7 cellular contexts compared by ENCODE assay signal in the genomic region with DNA sequence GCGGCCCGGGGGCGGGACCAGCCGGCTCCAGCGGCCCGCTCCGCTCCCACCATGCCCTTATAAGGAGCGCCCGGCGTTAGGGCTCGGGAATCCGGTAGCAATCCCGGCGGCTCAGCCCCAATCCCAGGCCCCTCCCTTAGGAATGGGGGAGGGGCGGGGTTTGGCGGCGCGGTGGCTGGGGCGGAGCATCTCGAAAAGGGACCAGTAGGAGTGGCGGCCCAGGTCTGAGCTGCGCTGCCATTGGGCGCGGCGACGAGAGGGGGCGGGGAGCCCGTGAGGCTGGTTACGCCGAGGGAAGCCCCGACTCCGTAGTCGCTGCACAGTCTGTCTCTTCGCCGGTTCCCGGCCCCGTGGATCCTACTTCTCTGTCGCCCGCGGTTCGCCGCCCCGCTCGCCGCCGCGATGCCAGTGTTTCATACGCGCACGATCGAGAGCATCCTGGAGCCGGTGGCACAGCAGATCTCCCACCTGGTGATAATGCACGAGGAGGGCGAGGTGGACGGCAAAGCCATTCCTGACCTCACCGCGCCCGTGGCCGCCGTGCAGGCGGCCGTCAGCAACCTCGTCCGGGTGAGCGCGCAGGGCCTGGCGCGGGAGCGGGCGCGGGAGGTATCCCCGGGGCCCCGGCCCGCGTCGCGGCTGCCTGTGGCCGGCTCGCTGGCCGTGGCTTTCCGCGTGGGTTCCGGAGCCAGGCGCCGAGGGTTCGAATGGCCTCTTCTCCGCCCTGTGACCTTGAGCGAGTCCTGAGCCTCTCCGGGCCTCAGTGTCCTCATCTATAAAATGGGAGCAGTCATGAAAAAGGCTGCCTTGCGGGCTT. TPM values are rescaled to one million over a fixed set of nuclear protein-coding genes. Genes with fewer than 3 reads are reported as not detected.
DNase-seq lines count a peak whose midpoint lies in the region; ATAC-seq and TF ChIP-seq lines count a peak whose summit lies in the region.

Gene VCL, plus strand, starts transcription at position 311 of the 817 bp plus-strand sequence. Its CDS starts 92 bp downstream, at position 403.

- H3K9me3 ChIP-seq in hepatocyte (ENCODE audit: low read depth) = no peaks in the 10 kb centered on the region

- peak; percentile 85 for ATAC-seq in GM18508 (IDR thresholded peaks at IDR 0.05; ENCODE audit: insufficient read depth, unreplicated experiment)
- peak; percentile 94 for ATAC-seq in HG03025 (IDR thresholded peaks at IDR 0.05; ENCODE audit: low FRiP score, unreplicated experiment)

- peak within 1 kb of the TSS; percentile 46 for H2AFZ ChIP-seq in hepatocyte

- H3K9me2 ChIP-seq in hepatocyte (replicated peaks; ENCODE audit: insufficient read depth) = no peaks in the 10 kb centered on the region

- no peaks in the 10 kb centered on the region for H3K27me3 ChIP-seq in hepatocyte

- peaks cover 44% of the 10 kb centered on the region for H3K79me2 ChIP-seq in hepatocyte

- DNase-seq in NCI-H2081 (lab: John Stamatoyannopoulos, UW) = peak; percentile 94
- peak; percentile 99 for DNase-seq in T1000 (lab: John Stamatoyannopoulos, UW)
- DNase-seq in astrocyte of the hippocampus (ENCODE audit: low read depth, low spot score) = peak; percentile 100
- peak; percentile 99 for DNase-seq in hepatocyte (ENCODE audit: low spot score)
- DNase-seq in retina = peak; percentile 97

- peak within 1 kb of the TSS; percentile 68 for H3K4me3 ChIP-seq in hepatocyte

- no peaks in the 10 kb centered on the region for H4K20me1 ChIP-seq in hepatocyte (ENCODE audit: insufficient read depth, poor library complexity, severe bottlenecking)

- WGBS in hepatocyte (ENCODE audit: low lambda C conversion rate, missing lambda C conversion rate) = under 1% methylated on average over 70 of the region's 90 CpGs

- peaks cover 21% of the 10 kb centered on the region for H3K4me1 ChIP-seq in hepatocyte (ENCODE audit: insufficient read depth)

- peak within 1 kb of the TSS; percentile 96 for H3K27ac ChIP-seq in hepatocyte

- peak within 1 kb of the TSS; percentile 74 for H3K4me2 ChIP-seq in hepatocyte

- no peak for TF ChIP-seq CTCF in hepatocyte (IDR thresholded peaks at IDR 0.05; ENCODE audit: poor library complexity)

- H3K36me3 ChIP-seq in hepatocyte (replicated peaks; ENCODE audit: insufficient read depth, low read depth) = no peaks in the 10 kb centered on the region

RNA-seq across cellular contexts. Expression of gene VCL, which starts in this region (rescaled TPM):
- 77.3 and 93.4 TPM in 2 replicates for total RNA-seq in hepatocyte
- polyA plus RNA-seq in hepatocyte = 60.8 and 64.0 TPM in 2 replicates

Comparison
In these comparisons a context has a peak if more than half of its experiments do, and no peak if none do; other contexts are left out.
1. Peak in every context shown above with its lines: DNase-seq, ATAC-seq, H3K4me3 ChIP-seq and H3K27ac ChIP-seq.